Comparison of ENCODE assay signal across 29 cellular contexts in genomic region chr10:60998932-60999331, GRCh38. TPM values are rescaled to one million over a fixed set of nuclear protein-coding genes. Genes with fewer than 3 reads are reported as not detected.
"Had no signal": no experiment of that assay in that cellular context is flagged by ENCODE, and none has a peak within 500 bp of the region (broad histone marks: within the 10 kb centered on the region; RNA-seq: fewer than 3 reads in every experiment).

No MANE protein-coding gene starts in this region.

- H3K36me3 ChIP-seq: brain microvascular endothelial cell, neural progenitor cell, right atrium auricular region, spleen, thoracic aorta, upper lobe of left lung, vagina had no signal

- ATAC-seq: activated T-cell treated with anti-CD3 and anti-CD28 coated beads, Interleukin-2, amount 50 U/mL, for 4 hours; activated T-helper 17 cell treated with anti-CD3 and anti-CD28 coated beads, Interleukin-2, amount 50 U/mL, for 72 hours; left cardiac atrium; naive thymus-derived CD8-positive, alpha-beta T cell had no signal

- H3K4me3 ChIP-seq: neural progenitor cell, right atrium auricular region, spleen, thoracic aorta, upper lobe of left lung, vagina had no signal

- H3K4me2 ChIP-seq: neural progenitor cell had no signal

- H3K9ac ChIP-seq: neural progenitor cell, parathyroid adenoma had no signal

- H3K27me3 ChIP-seq: brain microvascular endothelial cell, vagina had no signal

- DNase-seq: activated CD4-positive, alpha-beta memory T cell treated with anti-CD3 and anti-CD28 coated beads, Interleukin-2, amount 10 ng/mL, durations not matched to agents 7 days and 5 days; activated CD4-positive, alpha-beta T cell treated with anti-CD3 and anti-CD28 coated beads for 1 hour; activated CD4-positive, alpha-beta T cell treated with anti-CD3 and anti-CD28 coated beads, Interleukin-2, amount 10 ng/mL, durations not matched to agents 7 days and 5 days; activated gamma-delta T cell treated with Interleukin-2 at 50 U/mL for 16 hours; activated naive CD4-positive, alpha-beta T cell treated with anti-CD3 and anti-CD28 coated beads, Interleukin-2, amount 50 U/mL, for 16 hours; activated T-cell treated with anti-CD3 and anti-CD28 coated beads, Interleukin-2, amount 50 U/mL, for 4 hours; amniotic stem cell; brain microvascular endothelial cell; caudate nucleus; cortex of kidney; endodermal cell; left cardiac atrium; naive thymus-derived CD8-positive, alpha-beta T cell; occipital lobe; spleen; stimulated activated naive CD4-positive, alpha-beta T cell; SW 1271; T1000; upper lobe of left lung had no signal

- H2AFZ ChIP-seq: neural progenitor cell, parathyroid adenoma had no signal

- H3K27ac ChIP-seq: brain microvascular endothelial cell, epithelial cell of prostate, neural progenitor cell, parathyroid adenoma, right atrium auricular region, spleen, thoracic aorta, upper lobe of left lung, vagina had no signal

- H3K79me2 ChIP-seq: parathyroid adenoma had no signal

- H3K9me3 ChIP-seq: right atrium auricular region, thoracic aorta, upper lobe of left lung, vagina had no signal

- FAIRE-seq: astrocyte, frontal cortex, islet of Langerhans had no signal

RNA-seq across cellular contexts. Expression of gene RHOBTB1, which starts 54.9 kb away (rescaled TPM):
- polyA plus RNA-seq: naive thymus-derived CD8-positive, alpha-beta T cell had no signal
